8 cellular contexts compared by ENCODE assay signal in genomic region chr14:95157987-95158712, GRCh38. TPM values are rescaled to one million over a fixed set of nuclear protein-coding genes. Genes with fewer than 3 reads are reported as not detected.
DNase-seq lines count a peak whose midpoint lies in the region; ATAC-seq, FAIRE-seq and TF ChIP-seq lines count a peak whose summit lies in the region.

No MANE protein-coding gene starts in this region.

- H3K4me2 ChIP-seq in H1 (ENCODE audit: insufficient read depth in 1 of 2, low read depth in 2 of 2, low read length in 2 of 2) (peak overlapping the region; percentile 58 to 66), neural progenitor cell (peak overlapping the region; percentile 98)

- TF ChIP-seq POLR2A in H1 (IDR thresholded peaks at IDR 0.05; ENCODE audit: control extremely low read depth in 1 of 2, low read depth in 2 of 2, low read length in 2 of 2), result no peak; a peak in 1 of 3 replicates

- H3K4me3 ChIP-seq in RWPE2 (ENCODE audit: severe bottlenecking), result peak overlapping the region; percentile 91
- H3K4me3 ChIP-seq in H1 (ENCODE audit: extremely low read depth in 1 of 4, insufficient read depth in 2 of 4, low read depth in 3 of 4, low read length in 4 of 4), result peak overlapping the region; percentile 71 to 82 (median 77)
- H3K4me3 ChIP-seq in neural progenitor cell, result peak overlapping the region; percentile 76

- FAIRE-seq in H1 (lab: Jason Lieb, UNC), result no peak

- H3K9me3 Mint-ChIP-seq in HFFc6, result no peaks in the 10 kb centered on the region
- H3K9me3 Mint-ChIP-seq in neural progenitor cell, result peaks cover 3% of the 10 kb centered on the region

- CTCF ChIA-PET in H1 (lab: Charles Lee; ENCODE audit: partially characterized antibody), result interaction anchor here (0.7 kb wide), 1 partner anchor 40 kb away, joined by 3 read pairs; no protein-coding TSS in a partner anchor

- H4K20me1 ChIP-seq in H1 (replicated peaks in 1 of 2; ENCODE audit: control insufficient read depth in 1 of 2, insufficient read depth in 2 of 2, low read length in 2 of 2) (peaks cover 0 to 3% of the 10 kb centered on the region in 2 experiments), neural progenitor cell (ENCODE audit: low read depth) (peaks cover 10% of the 10 kb centered on the region)

- peak overlapping the region; percentile 93; the same call in 1 of the 2 replicates for H4K8ac ChIP-seq in H1 (ENCODE audit: extremely low read depth, insufficient read depth, low read length)

- H3K4me1 Mint-ChIP-seq in HFFc6 (ENCODE audit: low read depth) (peaks cover 36% of the 10 kb centered on the region), neural progenitor cell (peaks cover 30% of the 10 kb centered on the region)

- no peak overlapping the region for H3K4ac ChIP-seq in H1 (replicated peaks; ENCODE audit: insufficient read length, low read depth, low read length)

- no peak for TF ChIP-seq RAD21 in H1 (IDR thresholded peaks at IDR 0.05 in 1 of 2, conservative IDR thresholded peaks at IDR 0.05 in 1 of 2; ENCODE audit: low read depth in 2 of 2, low read length in 2 of 2)

- peak overlapping the region; percentile 80 for H4K5ac ChIP-seq in H1 (ENCODE audit: insufficient read length, low read depth, low read length)

- peak; percentile 2; the same call in 1 of the 3 replicates for ATAC-seq in RWPE2 (ENCODE audit: low read depth)

- peaks cover 4% of the 10 kb centered on the region; the same call in 1 of the 2 replicates for H3K23me2 ChIP-seq in H1 (ENCODE audit: low read depth, low read length)

- H2BK20ac ChIP-seq in H1 (ENCODE audit: low read length), result no peak overlapping the region

- WGBS in H1 (ENCODE audit: extremely low coverage in 1 of 2, insufficient coverage in 1 of 2, insufficient read length in 1 of 2, insufficient replicate concordance in 2 of 2, low coverage in 1 of 2, low lambda C conversion rate in 2 of 2, missing lambda C conversion rate in 1 of 2), 2 experiments, result 23% methylated on average over 12 of the region's 12 CpGs; no CpG with 5 or more reads in 1 of the 2 experiments

- H3K9ac ChIP-seq in H1 (replicated peaks in 1 of 4; ENCODE audit: extremely low read depth in 1 of 4, low read depth in 3 of 4, low read length in 3 of 4) (peak overlapping the region; percentile 71 to 87 (median 77)), neural progenitor cell (peak overlapping the region; percentile 59)

- H3K4me3 Mint-ChIP-seq in HFFc6 (peak overlapping the region; percentile 94), neural progenitor cell (peak overlapping the region; percentile 96)

- no peak overlapping the region; the same call in 1 of the 2 replicates for H2AK5ac ChIP-seq in H1 (ENCODE audit: low read depth, low read length)

- no peak for TF ChIP-seq EP300 in H1 (IDR thresholded peaks at IDR 0.05; ENCODE audit: borderline replicate concordance in 1 of 2, low read depth in 2 of 2, low read length in 2 of 2)

- POLR2A ChIA-PET in H1 (lab: Charles Lee; ENCODE audit: partially characterized antibody), result interaction anchor here (0.7 to 2.1 kb wide), 11 partner anchors 11 to 532 kb away, joined by 3 to 6 read pairs (median 3); no protein-coding TSS in a partner anchor

- TF ChIP-seq CTCF in HFFc6 (IDR thresholded peaks at IDR 0.05) (no peak), RWPE2 (IDR thresholded peaks at IDR 0.05; ENCODE audit: poor library complexity, severe bottlenecking) (no peak), H1 (IDR thresholded peaks at IDR 0.05; ENCODE audit: control extremely low read depth in 1 of 3, insufficient read depth in 1 of 3, low read depth in 1 of 3, low read length in 3 of 3) (peak in 2 of 3 experiments; percentile 12 to 18; a peak in 2 of 4 replicates), neural progenitor cell (IDR thresholded peaks at IDR 0.05) (no peak)

- peak overlapping the region; percentile 75 for H3K56ac ChIP-seq in H1 (replicated peaks; ENCODE audit: insufficient read length, low read depth, low read length)

- H3F3A ChIP-seq in neural progenitor cell (ENCODE audit: low read depth), result peaks cover 9% of the 10 kb centered on the region

- H3K79me2 ChIP-seq in H1 (ENCODE audit: control insufficient read depth in 1 of 2, insufficient read depth in 2 of 2, low read length in 2 of 2) (peaks cover 10 to 35% of the 10 kb centered on the region in 2 experiments), neural progenitor cell (ENCODE audit: low read depth) (peaks cover 45% of the 10 kb centered on the region)

- DNase-seq in SIG-M5 treated with dmso at 0.1 percent for 504 hours (lab: John Stamatoyannopoulos, UW; ENCODE audit: unreplicated experiment) (peak; percentile 25), SIG-M5 (lab: John Stamatoyannopoulos, UW) (no peak), HFFc6 (no peak), RWPE2 (ENCODE audit: low spot score) (no peak), H1 (ENCODE audit: low read depth in 1 of 2, low spot score in 2 of 2) (no peak), neural progenitor cell (ENCODE audit: low spot score) (no peak), medulla oblongata (ENCODE audit: extremely low spot score) (no peak), midbrain (lab: John Stamatoyannopoulos, UW) (no peak)

- peak overlapping the region; percentile 59 for H2AFZ ChIP-seq in H1 (ENCODE audit: low read length)
- peak overlapping the region; percentile 71 for H2AFZ ChIP-seq in neural progenitor cell (replicated peaks)

- H3K9me3 ChIP-seq in RWPE2 (ENCODE audit: severe bottlenecking), result no peaks in the 10 kb centered on the region
- H3K9me3 ChIP-seq in H1 (ENCODE audit: insufficient read depth in 2 of 2, low read depth in 1 of 2, low read length in 1 of 2), result no peaks in the 10 kb centered on the region; a peak in 1 of 4 replicates
- no peaks in the 10 kb centered on the region for H3K9me3 ChIP-seq in neural progenitor cell (ENCODE audit: low read depth)

- H3K27ac Mint-ChIP-seq in HFFc6, result peak overlapping the region; percentile 98
- H3K27ac Mint-ChIP-seq in neural progenitor cell, result peak overlapping the region; percentile 99

- H3K36me3 Mint-ChIP-seq in HFFc6 (ENCODE audit: low read depth) (no peaks in the 10 kb centered on the region), neural progenitor cell (peaks cover 17% of the 10 kb centered on the region)

- H3K27me3 ChIP-seq in RWPE2 (ENCODE audit: insufficient read depth, poor library complexity, severe bottlenecking), result no peaks in the 10 kb centered on the region
- no peaks in the 10 kb centered on the region for H3K27me3 ChIP-seq in H1 (replicated peaks in 1 of 4; ENCODE audit: control insufficient read depth in 3 of 4, extremely low read depth in 1 of 4, insufficient read depth in 3 of 4, low read length in 3 of 4)
- no peaks in the 10 kb centered on the region for H3K27me3 ChIP-seq in neural progenitor cell

- no peak overlapping the region for H3K23ac ChIP-seq in H1 (ENCODE audit: insufficient read length)

- H2BK5ac ChIP-seq in H1 (ENCODE audit: low read depth, low read length), result peak overlapping the region; percentile 46

- no peak overlapping the region for H2BK15ac ChIP-seq in H1 (ENCODE audit: low read length)

- H3K79me1 ChIP-seq in H1 (ENCODE audit: low read depth, low read length), result peaks cover 3% of the 10 kb centered on the region; the same call in 1 of the 2 replicates

- H3K27ac ChIP-seq in RWPE2 (ENCODE audit: poor library complexity, severe bottlenecking) (peak overlapping the region; percentile 69), H1 (ENCODE audit: low read depth, low read length) (peak overlapping the region; percentile 74; the same call in 1 of the 2 replicates), neural progenitor cell (no peak overlapping the region)

- H3K14ac ChIP-seq in H1 (ENCODE audit: insufficient read length), result no peak overlapping the region

- peak overlapping the region; percentile 57; the same call in 1 of the 2 replicates for H3K18ac ChIP-seq in H1 (ENCODE audit: extremely low read depth, low read length)

- H2BK120ac ChIP-seq in H1 (replicated peaks; ENCODE audit: low read depth, low read length), result no peak overlapping the region

- peaks cover 19% of the 10 kb centered on the region for H3K4me1 ChIP-seq in RWPE2 (ENCODE audit: insufficient read depth, poor library complexity, severe bottlenecking)
- peaks cover 1 to 5% (median 3%) of the 10 kb centered on the region in 4 experiments; a peak in 3 of 7 replicates for H3K4me1 ChIP-seq in H1 (replicated peaks in 1 of 4; ENCODE audit: control insufficient read depth in 3 of 4, insufficient read depth in 4 of 4, low read length in 3 of 4)
- peaks cover 24% of the 10 kb centered on the region for H3K4me1 ChIP-seq in neural progenitor cell

- peaks cover 2% of the 10 kb centered on the region; the same call in 1 of the 2 replicates for H3K27me3 Mint-ChIP-seq in HFFc6 (ENCODE audit: insufficient read depth)
- peaks cover 2% of the 10 kb centered on the region for H3K27me3 Mint-ChIP-seq in neural progenitor cell (ENCODE audit: insufficient read depth, low read depth)

- H4K91ac ChIP-seq in H1 (replicated peaks; ENCODE audit: insufficient read length, low read length), result peak overlapping the region; percentile 63

- H3K36me3 ChIP-seq in RWPE2 (ENCODE audit: low read depth), result peaks cover 6% of the 10 kb centered on the region; the same call in 1 of the 2 replicates
- H3K36me3 ChIP-seq in H1 (ENCODE audit: control insufficient read depth in 2 of 4, insufficient read depth in 4 of 4, low read length in 3 of 4), result no peaks in the 10 kb centered on the region; a peak in 1 of 8 replicates
- H3K36me3 ChIP-seq in neural progenitor cell, result no peaks in the 10 kb centered on the region

- no peak overlapping the region; the same call in 1 of the 2 replicates for H2BK12ac ChIP-seq in H1 (ENCODE audit: low read depth, low read length)

TF ChIP-seq in H1, 55 proteins besides CTCF, POLR2A, EP300 and RAD21 (continues in another document):
- TF ChIP-seq TAF1 (IDR thresholded peaks at IDR 0.05; ENCODE audit: low read depth, low read length) (peak; percentile 13), KDM5A (IDR thresholded peaks at IDR 0.05; ENCODE audit: low read length) (no peak), BACH1 (IDR thresholded peaks at IDR 0.05; ENCODE audit: low read length) (no peak), SP4 (IDR thresholded peaks at IDR 0.05; ENCODE audit: low read length) (no peak), CHD2 (IDR thresholded peaks at IDR 0.05; ENCODE audit: low read length) (no peak), POLR2AphosphoS5 (IDR thresholded peaks at IDR 0.05; ENCODE audit: low read depth, low read length) (peak; percentile 44; the same call in 1 of the 2 replicates)

RNA-seq across cellular contexts. Expression of gene DICER1, which starts 0.8 kb away (rescaled TPM):
- total RNA-seq in HFFc6 (2021; fragmentation: NEBNext Ultra II Directional; extraction: Animal tissue kit (Norgen Biotek cat#: 25700)), result 10 to 100 TPM; 34.0 to 40.0 (median 37.6) TPM
- 60.2 and 61.8 TPM in 2 replicates for total RNA-seq in H1 (2021; fragmentation: NEBNext Ultra II Directional; extraction: Animal tissue kit (Norgen Biotek cat#: 25700))
- 8.1 and 11.9 TPM in 2 replicates for polyA plus RNA-seq in H1 (2011; rRNA removed)
- 15.2 TPM for polyA plus RNA-seq in H1 (2011; cell fraction: cytosol; rRNA removed)
- 33.2 TPM for polyA plus RNA-seq in H1 (2011; cell fraction: nucleus; rRNA removed)
- polyA plus RNA-seq in H1 (2012, experiment 1 of 2), result 18.4 to 26.5 TPM (median 24.5 TPM) in 4 replicates
- polyA plus RNA-seq in H1 (2012, experiment 2 of 2), result 1.2 TPM
- polyA plus RNA-seq in H1 (2013, experiment 1 of 2), result 64.6 TPM
- 66.0 TPM for polyA plus RNA-seq in H1 (2013, experiment 2 of 2)
- 93.2 and 119 TPM in 2 replicates for polyA minus RNA-seq in H1 (2011; rRNA and poly(A)+ RNA removed)
- 46.0 TPM for polyA minus RNA-seq in H1 (2011; cell fraction: cytosol; rRNA and poly(A)+ RNA removed)
- polyA minus RNA-seq in H1 (2011; cell fraction: nucleus; rRNA and poly(A)+ RNA removed), result 149 TPM
- 56.7 and 70.0 TPM in 2 replicates for total RNA-seq in neural progenitor cell (ENCODE audit: low replicate concordance)

Comparison
In these comparisons a context has a peak if more than half of its experiments do, and no peak if none do; other contexts are left out.
1. CTCF ChIP-seq: peak in H1 (2 of 3); none in HFFc6 (single experiment), RWPE2 (single experiment) and neural progenitor cell (single experiment).
2. Peak in every context shown above with its lines, with median percentiles within 50 percentile points of each other: H3K4me3 ChIP-seq.